Comparison of ENCODE assay signal across 10 cellular contexts in the genomic region with DNA sequence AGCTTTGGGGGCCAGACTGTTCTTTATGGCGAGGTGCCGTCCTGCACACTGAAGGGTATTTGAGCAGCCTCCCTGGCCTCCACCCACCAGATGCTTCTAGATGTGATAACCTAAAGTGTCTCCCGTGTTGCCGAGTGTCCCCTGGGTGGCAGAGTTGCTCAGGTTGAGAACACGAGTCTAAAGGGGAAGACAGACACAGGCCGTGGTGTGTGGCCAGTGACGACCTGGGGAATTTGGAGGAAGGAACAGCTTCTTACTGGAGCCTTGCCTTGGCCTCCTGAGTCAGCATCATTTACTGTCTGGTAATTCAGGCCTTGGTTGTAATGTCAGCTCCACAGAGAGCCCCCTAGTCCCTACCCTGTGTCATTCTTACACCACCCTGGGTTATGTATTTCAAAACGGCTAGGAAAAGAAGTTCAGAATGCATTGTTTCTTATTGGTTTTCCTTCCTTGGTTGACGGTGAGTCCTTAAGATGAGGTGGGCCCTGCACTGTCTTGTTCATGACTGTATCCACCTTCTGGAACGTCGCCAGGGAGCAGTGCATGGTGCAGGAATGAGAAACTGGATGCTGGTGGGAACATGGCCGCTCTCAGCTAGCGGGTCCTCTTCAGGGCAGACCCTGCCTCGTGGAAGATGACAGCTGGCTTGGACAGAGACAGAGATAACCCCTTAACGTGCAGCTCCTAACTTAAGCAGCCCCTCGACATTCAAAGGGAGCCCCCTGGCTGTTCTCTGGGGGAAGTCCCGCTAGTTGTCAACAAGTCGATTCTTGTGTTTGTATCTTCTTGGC. TPM values are rescaled to one million over a fixed set of nuclear protein-coding genes. Genes with fewer than 3 reads are reported as not detected.
DNase-seq lines count a peak whose midpoint lies in the region; ATAC-seq and TF ChIP-seq lines count a peak whose summit lies in the region.
"Had no signal": no experiment of that assay in that cellular context is flagged by ENCODE, and none has a peak within 500 bp of the region (broad histone marks: within the 10 kb centered on the region; RNA-seq: fewer than 3 reads in every experiment).

No MANE protein-coding gene starts in this region.

- peaks cover 0 to 5% (median 0%) of the 10 kb centered on the region in 4 donors for H3K4me1 ChIP-seq in Peyer's patch
- H3K4me1 ChIP-seq in testis = peaks cover 36% of the 10 kb centered on the region

- no peak overlapping the region for H3K27ac ChIP-seq in Peyer's patch
- H3K27ac ChIP-seq in testis = peak overlapping the region; percentile 52 to 78

- H3K27ac Mint-ChIP-seq in activated naive CD4-positive, alpha-beta T cell treated with anti-CD3 and anti-CD28 coated beads for 36 hours = no peak overlapping the region
- H3K27ac Mint-ChIP-seq: CD4-positive, alpha-beta T cell had no signal

- H3K9me3 ChIP-seq in Peyer's patch (no peaks in the 10 kb centered on the region), testis (no peaks in the 10 kb centered on the region)

- peaks cover 0 to 64% (median 0%) of the 10 kb centered on the region in 3 donors for H3K36me3 ChIP-seq in Peyer's patch
- H3K36me3 ChIP-seq in testis (ENCODE audit: low read depth, missing control alignments) = no peaks in the 10 kb centered on the region

- H3K27me3 Mint-ChIP-seq in activated naive CD4-positive, alpha-beta T cell treated with anti-CD3 and anti-CD28 coated beads for 36 hours (ENCODE audit: low read depth) = no peaks in the 10 kb centered on the region
- H3K27me3 Mint-ChIP-seq: CD4-positive, alpha-beta T cell had no signal

- H3K4me3 Mint-ChIP-seq in activated naive CD4-positive, alpha-beta T cell treated with anti-CD3 and anti-CD28 coated beads for 36 hours = no peak overlapping the region
- H3K4me3 Mint-ChIP-seq: CD4-positive, alpha-beta T cell had no signal

- TF ChIP-seq CTCF in Peyer's patch (IDR thresholded peaks at IDR 0.05) = peak in 1 of 6 experiments; percentile 21
- TF ChIP-seq CTCF in fibroblast of the aortic adventitia (IDR thresholded peaks at IDR 0.05; ENCODE audit: insufficient read depth, low read length) = no peak
- peak in 1 of 3 experiments; percentile 5 for TF ChIP-seq CTCF in testis (IDR thresholded peaks at IDR 0.05)

- H3K4me3 ChIP-seq in Peyer's patch (no peak overlapping the region), fibroblast of the aortic adventitia (ENCODE audit: low read depth, low read length) (no peak overlapping the region), testis (no peak overlapping the region)

- 45 to 59% methylated on average over 16 to 18 of the region's 18 CpGs for WGBS in testis, 2 donors

- intact Hi-C loops in activated naive CD4-positive, alpha-beta T cell treated with anti-CD3 and anti-CD28 coated beads for 36 hours (cut with micrococcal nuclease) = loop anchor here (10.0 kb wide), 1 partner anchor 468 kb away; a partner anchor contains a TSS
- intact Hi-C loops in testis (cut with DNase I; ENCODE audit: low total_unique reads) = no loop called here

- H3K4me1 Mint-ChIP-seq in activated naive CD4-positive, alpha-beta T cell treated with anti-CD3 and anti-CD28 coated beads for 36 hours (ENCODE audit: low read depth) = peaks cover 17% of the 10 kb centered on the region

- DNase-seq in activated naive CD4-positive, alpha-beta T cell treated with anti-CD3 and anti-CD28 coated beads for 36 hours = peak; percentile 48
- no peak for DNase-seq in activated naive CD4-positive, alpha-beta T cell (lab: John Stamatoyannopoulos, UW)
- DNase-seq in Peyer's patch (peak in 2 of 3 donors; percentile 31 to 70), fibroblast of the aortic adventitia (ENCODE audit: low read depth) (peak; percentile 19), testis (peak; percentile 81)
- no peak for DNase-seq in stimulated activated CD4-positive, alpha-beta T cell treated with anti-CD3 and anti-CD28 coated beads, Interleukin-2, amount 100 ng/mL, for 48 hours
- DNase-seq: CD4-positive, alpha-beta T cell; NCI-H187 treated with DMSO at 0.1 percent for 48 hours had no signal

- no peaks in the 10 kb centered on the region for H3K9me3 Mint-ChIP-seq in activated naive CD4-positive, alpha-beta T cell treated with anti-CD3 and anti-CD28 coated beads for 36 hours
- H3K9me3 Mint-ChIP-seq: CD4-positive, alpha-beta T cell had no signal

- no peaks in the 10 kb centered on the region for H3K27me3 ChIP-seq in Peyer's patch
- H3K27me3 ChIP-seq in testis = no peaks in the 10 kb centered on the region

- peaks cover 25% of the 10 kb centered on the region for H3K36me3 Mint-ChIP-seq in activated naive CD4-positive, alpha-beta T cell treated with anti-CD3 and anti-CD28 coated beads for 36 hours (ENCODE audit: low read depth)

- ATAC-seq in HG02973 (IDR thresholded peaks at IDR 0.05; ENCODE audit: unreplicated experiment) (no peak), GM21528 (IDR thresholded peaks at IDR 0.05; ENCODE audit: low FRiP score, unreplicated experiment) (no peak)

- TF ChIP-seq POLR2A in Peyer's patch (IDR thresholded peaks at IDR 0.05) (no peak), testis (IDR thresholded peaks at IDR 0.05) (no peak)

- CTCF ChIA-PET in activated naive CD4-positive, alpha-beta T cell treated with anti-CD3 and anti-CD28 coated beads for 36 hours (lab: Charles Lee) = interaction anchor here (0.6 kb wide), 1 partner anchor 27 kb away, joined by 4 read pairs; no protein-coding TSS in a partner anchor

RNA-seq across cellular contexts. Expression of a gene that starts 7.1 kb away (rescaled TPM):
- total RNA-seq in activated naive CD4-positive, alpha-beta T cell treated with anti-CD3 and anti-CD28 coated beads for 36 hours = 10 to 100 TPM; 18.8 to 20.6 TPM
- total RNA-seq in Peyer's patch = 100 to 1,000 TPM in 1 of 4 donors, 10 to 100 TPM in 3; 32.4 to 459 (median 86.2) TPM
- 19.1 and 19.9 TPM in 2 replicates for total RNA-seq in fibroblast of the aortic adventitia (ENCODE audit: low replicate concordance)
- total RNA-seq in testis = 100 to 1,000 TPM; 231 to 283 TPM
- 70.6 TPM for polyA plus RNA-seq in testis (ENCODE audit: insufficient read depth, low read depth, low replicate concordance)

RNA-seq across cellular contexts. Expression of a gene that starts 52.5 kb away (rescaled TPM):
- total RNA-seq in activated naive CD4-positive, alpha-beta T cell treated with anti-CD3 and anti-CD28 coated beads for 36 hours = not detected
- total RNA-seq in Peyer's patch (10 to 100 TPM in 1 of 4 donors, 1 to 10 TPM in 3; 3.9 to 11.6 (median 5.1) TPM), fibroblast of the aortic adventitia (ENCODE audit: low replicate concordance) (not detected in 2 replicates), testis (1 to 10 TPM; 4.6 to 6.9 TPM)
- polyA plus RNA-seq in testis (ENCODE audit: insufficient read depth, low read depth, low replicate concordance) = 4.4 TPM
- total RNA-seq: CD4-positive, alpha-beta T cell had no signal

Comparison
In these comparisons a context has a peak if more than half of its experiments do, and no peak if none do; other contexts are left out.
1. DNase-seq: peak in activated naive CD4-positive, alpha-beta T cell treated with anti-CD3 and anti-CD28 coated beads for 36 hours (single experiment), Peyer's patch (2 of 3), fibroblast of the aortic adventitia (single experiment) and testis (single experiment); none in activated naive CD4-positive, alpha-beta T cell (0 of 4) and stimulated activated CD4-positive, alpha-beta T cell treated with anti-CD3 and anti-CD28 coated beads, Interleukin-2, amount 100 ng/mL, for 48 hours (0 of 2).
2. H3K27ac ChIP-seq: peak in testis (2 of 2); none in Peyer's patch (0 of 4).